In genomic region chr12:113062502-113063395, GRCh38 we compare ENCODE assay signal across 17 cellular contexts. TPM values are rescaled to one million over a fixed set of nuclear protein-coding genes. Genes with fewer than 3 reads are reported as not detected.
DNase-seq lines count a peak whose midpoint lies in the region; ATAC-seq and TF ChIP-seq lines count a peak whose summit lies in the region.
"Had no signal": no experiment of that assay in that cellular context is flagged by ENCODE, and none has a peak within 500 bp of the region (broad histone marks: within the 10 kb centered on the region; RNA-seq: fewer than 3 reads in every experiment).

No MANE protein-coding gene starts in this region.

- no peak overlapping the region for H3K27ac Mint-ChIP-seq in WTC11
- H3K27ac Mint-ChIP-seq in activated naive CD4-positive, alpha-beta T cell treated with anti-CD3 and anti-CD28 coated beads, Interleukin-2, amount 50 U/mL, for 72 hours: no peak overlapping the region
- H3K27ac Mint-ChIP-seq: activated T-cell treated with anti-CD3 and anti-CD28 coated beads, Interleukin-2, amount 50 U/mL, for 72 hours had no signal

- H3K36me3 ChIP-seq in mucosa of descending colon (ENCODE audit: low read depth): no peaks in the 10 kb centered on the region
- H3K36me3 ChIP-seq: BE2C, pancreas, tibial artery had no signal

- H3K4me1 Mint-ChIP-seq in WTC11: peaks cover 24% of the 10 kb centered on the region

- H3K4me3 ChIP-seq in mucosa of descending colon: no peak overlapping the region
- H3K4me3 ChIP-seq: coronary artery, pancreas, tibial artery had no signal

- DNase-seq in GM10248 (ENCODE audit: extremely low spot score) (peak; percentile 29), WTC11 (ENCODE audit: low spot score) (no peak), mucosa of descending colon (no peak), H4 (ENCODE audit: low spot score) (no peak), medulla oblongata (ENCODE audit: extremely low spot score) (no peak)
- DNase-seq in activated naive CD4-positive, alpha-beta T cell treated with anti-CD3 and anti-CD28 coated beads, Interleukin-2, amount 50 U/mL, for 72 hours (ENCODE audit: low spot score in 2 of 2): no peak
- DNase-seq: activated T-cell treated with anti-CD3 and anti-CD28 coated beads, Interleukin-2, amount 50 U/mL, for 72 hours; amygdala; BE2C; NCI-H1694 treated with DMSO at 0.1 percent for 48 hours; NCI-H748 treated with DMSO at 0.1 percent for 48 hours; T1000; tibial artery had no signal

- H3K9me3 ChIP-seq in mucosa of descending colon: no peaks in the 10 kb centered on the region
- H3K9me3 ChIP-seq: BE2C, pancreas, tibial artery had no signal

- H3K9me3 Mint-ChIP-seq in WTC11: no peaks in the 10 kb centered on the region
- H3K9me3 Mint-ChIP-seq in activated naive CD4-positive, alpha-beta T cell treated with anti-CD3 and anti-CD28 coated beads, Interleukin-2, amount 50 U/mL, for 72 hours: no peaks in the 10 kb centered on the region
- H3K9me3 Mint-ChIP-seq: activated T-cell treated with anti-CD3 and anti-CD28 coated beads, Interleukin-2, amount 50 U/mL, for 72 hours had no signal

- ATAC-seq in HG03432 (IDR thresholded peaks at IDR 0.05; ENCODE audit: unreplicated experiment): peak; percentile 46
- ATAC-seq in WTC11: no peak
- peak; percentile 10 for ATAC-seq in mucosa of descending colon
- ATAC-seq in activated naive CD4-positive, alpha-beta T cell treated with anti-CD3 and anti-CD28 coated beads, Interleukin-2, amount 50 U/mL, for 72 hours: no peak
- ATAC-seq in GM18505 (IDR thresholded peaks at IDR 0.05; ENCODE audit: unreplicated experiment): no peak
- ATAC-seq: activated T-cell treated with anti-CD3 and anti-CD28 coated beads, Interleukin-2, amount 50 U/mL, for 72 hours; pancreas had no signal

- peaks cover 3% of the 10 kb centered on the region; the same call in 1 of the 2 replicates for H3K27me3 Mint-ChIP-seq in WTC11 (ENCODE audit: low read depth)

- TF ChIP-seq CTCF in GM10248 (IDR thresholded peaks at IDR 0.05; ENCODE audit: control extremely low read depth, extremely low read depth, low read depth, missing control alignments): no peak
- TF ChIP-seq CTCF in WTC11 (IDR thresholded peaks at IDR 0.05): no peak
- no peak for TF ChIP-seq CTCF in mucosa of descending colon (IDR thresholded peaks at IDR 0.05)

- H3K4me3 Mint-ChIP-seq in WTC11: no peak overlapping the region
- H3K4me3 Mint-ChIP-seq: activated T-cell treated with anti-CD3 and anti-CD28 coated beads, Interleukin-2, amount 50 U/mL, for 72 hours had no signal

- no peaks in the 10 kb centered on the region for H3K4me1 ChIP-seq in mucosa of descending colon (ENCODE audit: low read depth)
- H3K4me1 ChIP-seq: pancreas, tibial artery had no signal

- POLR2A ChIA-PET in GM10248 (lab: Yijun Ruan, JAX) (no interaction called here), WTC11 (lab: Charles Lee) (interaction anchor here (0.6 kb wide), 1 partner anchor 16 kb away, joined by 4 read pairs; no protein-coding TSS in a partner anchor)

- intact Hi-C loops in mucosa of descending colon (cut with DNase I, micrococcal nuclease): no loop called here

- no peak for TF ChIP-seq POLR2A in GM18505 (IDR thresholded peaks at IDR 0.05; ENCODE audit: borderline replicate concordance, extremely low read depth, insufficient read depth, insufficient read length)

- CTCF ChIA-PET in GM10248 (lab: Yijun Ruan, JAX): interaction anchor here (0.8 to 15.9 kb wide), 11 partner anchors 9 to 112 kb away, joined by 3 to 135 read pairs (median 6); partner anchors contain the start of gene DTX1
- CTCF ChIA-PET in WTC11 (lab: Charles Lee): interaction anchor here (0.5 to 3.9 kb wide), 9 partner anchors 12 to 112 kb away, joined by 3 to 14 read pairs (median 4); partner anchors contain the start of gene RASAL1

- no peaks in the 10 kb centered on the region for H3K36me3 Mint-ChIP-seq in WTC11
- H3K36me3 Mint-ChIP-seq in activated naive CD4-positive, alpha-beta T cell treated with anti-CD3 and anti-CD28 coated beads, Interleukin-2, amount 50 U/mL, for 72 hours: no peaks in the 10 kb centered on the region

TF ChIP-seq in WTC11, 78 proteins besides CTCF, POLR2A, EP300 and RAD21:
- TF ChIP-seq ZNF423 (CRISPR knock-in tag; IDR thresholded peaks at IDR 0.05): peak; percentile 81
- no peak for TF ChIP-seq JUN (CRISPR knock-in tag; IDR thresholded peaks at IDR 0.05)
- no peak for TF ChIP-seq ARID4B (CRISPR knock-in tag; IDR thresholded peaks at IDR 0.05; ENCODE audit: borderline replicate concordance)

RNA-seq across cellular contexts. Expression of gene DTX1, which starts 6.2 kb away (rescaled TPM):
- total RNA-seq in WTC11 (2021) (6.2 to 9.2 TPM (median 7.7 TPM) in 3 replicates), mucosa of descending colon (1 to 10 TPM in 2 of 3 donors, under 1 TPM in 1; 0.67 to 5.9 (median 1.6) TPM)
- total RNA-seq in H4 (2014; rRNA removed; shearing (Covaris generic)): 1.3 and 2.8 TPM in 2 replicates
- total RNA-seq in activated naive CD4-positive, alpha-beta T cell treated with anti-CD3 and anti-CD28 coated beads, Interleukin-2, amount 50 U/mL, for 72 hours: 10 to 100 TPM in 1 of 2 donors, 1 to 10 TPM in 1; 9.8 to 17.3 TPM

Comparison
In these comparisons a context has a peak if more than half of its experiments do, and no peak if none do; other contexts are left out.
1. ATAC-seq: peak in HG03432 (single experiment) and mucosa of descending colon (single experiment); none in WTC11 (single experiment), activated naive CD4-positive, alpha-beta T cell treated with anti-CD3 and anti-CD28 coated beads, Interleukin-2, amount 50 U/mL, for 72 hours (0 of 2) and GM18505 (single experiment).